In genomic region chr5:158709279-158709678, GRCh38 we compare ENCODE assay signal across 27 cellular contexts.
"Had no signal": no experiment of that assay in that cellular context is flagged by ENCODE, and none has a peak within 500 bp of the region (broad histone marks: within the 10 kb centered on the region; RNA-seq: fewer than 3 reads in every experiment).

No MANE protein-coding gene starts in this region.

- H3K4me1 Mint-ChIP-seq: activated naive CD8-positive, alpha-beta T cell treated with anti-CD3 and anti-CD28 coated beads for 36 hours; activated T-helper 17 cell treated with anti-CD3 and anti-CD28 coated beads, Interleukin-2, amount 50 U/mL, for 72 hours had no signal

- H3K9me3 ChIP-seq: SJCRH30, SK-N-SH had no signal

- ATAC-seq: activated CD8-positive, alpha-beta T cell treated with anti-CD3 and anti-CD28 coated beads for 36 hours; activated T-cell treated with anti-CD3 and anti-CD28 coated beads, Interleukin-2, amount 50 U/mL, for 72 hours; activated T-helper 17 cell treated with anti-CD3 and anti-CD28 coated beads, Interleukin-2, amount 50 U/mL, for 72 hours; Panc1 had no signal

- H3K27me3 ChIP-seq: brain microvascular endothelial cell, SJCRH30 had no signal

- DNase-seq: activated CD4-positive, alpha-beta T cell treated with anti-CD3 and anti-CD28 coated beads for 4 hours; activated CD4-positive, alpha-beta T cell treated with anti-CD3 and anti-CD28 coated beads, Interleukin-2, amount 50 U/mL, for 4 hours; activated CD4-positive, CD25-positive, alpha-beta regulatory T cell treated with anti-CD3 and anti-CD28 coated beads, Interleukin-2, amount 50 U/mL, for 72 hours; activated CD8-positive, alpha-beta T cell treated with anti-CD3 and anti-CD28 coated beads for 36 hours; activated effector memory CD4-positive, alpha-beta T cell treated with anti-CD3 and anti-CD28 coated beads, Interleukin-2, amount 50 U/mL, for 16 hours; activated naive CD4-positive, alpha-beta T cell; activated naive CD4-positive, alpha-beta T cell treated with anti-CD3 and anti-CD28 coated beads, Interleukin-2, amount 50 U/mL, for 16 hours; activated naive CD8-positive, alpha-beta T cell treated with anti-CD3 and anti-CD28 coated beads for 36 hours; activated T-cell treated with anti-CD3 and anti-CD28 coated beads, Interleukin-2, amount 50 U/mL, for 1 hour; activated T-cell treated with anti-CD3 and anti-CD28 coated beads, Interleukin-2, amount 50 U/mL, for 72 hours; amniotic stem cell; aorta; brain microvascular endothelial cell; central memory CD4-positive, alpha-beta T cell; NCI-H1105; NCI-H1417 treated with DMSO at 0.1 percent for 48 hours; NCI-H1930; NCI-H2081 treated with DMSO at 0.1 percent for 48 hours; NCI-H345; NCI-H524 treated with DMSO at 0.1 percent for 48 hours; SHP77; SJCRH30; SK-N-SH had no signal

- H3K4me3 Mint-ChIP-seq: activated CD8-positive, alpha-beta T cell treated with anti-CD3 and anti-CD28 coated beads for 36 hours; activated naive CD8-positive, alpha-beta T cell treated with anti-CD3 and anti-CD28 coated beads for 36 hours; activated T-cell treated with anti-CD3 and anti-CD28 coated beads, Interleukin-2, amount 50 U/mL, for 72 hours; activated T-helper 17 cell treated with anti-CD3 and anti-CD28 coated beads, Interleukin-2, amount 50 U/mL, for 72 hours; T-helper 1 cell treated with Interleukin-12 subunit alpha and Interleukin-12 subunit beta and Interleukin-4 antibody, amounts not matched to agents 30 μg/mL and 1 μg/mL, for 36 hours; T-helper 2 cell treated with Interferon-gamma antibody and Interleukin-4, amounts not matched to agents 5 μg/mL and 100 μg/mL, for 36 hours had no signal

- H3K27ac ChIP-seq: brain microvascular endothelial cell, SJCRH30 had no signal

- H3K27ac Mint-ChIP-seq: activated CD8-positive, alpha-beta T cell treated with anti-CD3 and anti-CD28 coated beads for 36 hours; activated naive CD8-positive, alpha-beta T cell treated with anti-CD3 and anti-CD28 coated beads for 36 hours; activated T-cell treated with anti-CD3 and anti-CD28 coated beads, Interleukin-2, amount 50 U/mL, for 72 hours; activated T-helper 17 cell treated with anti-CD3 and anti-CD28 coated beads, Interleukin-2, amount 50 U/mL, for 72 hours; T-helper 1 cell treated with Interleukin-12 subunit alpha and Interleukin-12 subunit beta and Interleukin-4 antibody, amounts not matched to agents 30 μg/mL and 1 μg/mL, for 36 hours; T-helper 2 cell treated with Interferon-gamma antibody and Interleukin-4, amounts not matched to agents 5 μg/mL and 100 μg/mL, for 36 hours had no signal

- H3K4me3 ChIP-seq: SJCRH30 had no signal

- H3K9me2 ChIP-seq: SK-N-SH had no signal

- H3K9me3 Mint-ChIP-seq: T-helper 2 cell treated with Interferon-gamma antibody and Interleukin-4, amounts not matched to agents 5 μg/mL and 100 μg/mL, for 36 hours had no signal

- H3K4me2 ChIP-seq: SK-N-SH had no signal

- H3K27me3 Mint-ChIP-seq: activated CD8-positive, alpha-beta T cell treated with anti-CD3 and anti-CD28 coated beads for 36 hours; activated naive CD8-positive, alpha-beta T cell treated with anti-CD3 and anti-CD28 coated beads for 36 hours had no signal

- H3K4me1 ChIP-seq: SJCRH30 had no signal
